In the genomic region with DNA sequence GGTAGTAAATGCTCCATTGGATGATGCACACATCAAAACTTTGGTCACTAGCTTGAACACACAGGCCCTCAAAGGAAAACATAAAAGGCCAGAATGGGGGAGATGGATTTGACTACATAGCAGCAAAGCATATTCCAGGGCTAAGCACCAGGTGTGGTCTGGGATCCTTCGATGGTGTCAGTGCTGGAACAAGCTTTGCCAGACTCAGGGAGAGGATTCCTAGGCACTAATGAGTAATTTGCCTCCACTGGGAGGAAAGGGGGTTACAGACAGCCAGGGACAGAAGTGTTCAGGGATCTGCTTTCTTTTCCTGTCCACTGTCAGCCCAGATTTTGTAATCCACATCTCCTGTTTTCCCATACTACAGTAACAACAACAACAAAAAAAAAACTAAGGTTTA, we compare ENCODE assay signal across 1 cellular context.
TF ChIP-seq lines count a peak whose summit lies in the region.

No MANE protein-coding gene starts in this region.

TF ChIP-seq in GM23338, 12 proteins besides CTCF, POLR2A, EP300 and RAD21 (continued from another document):
- TF ChIP-seq, protein P1, sequence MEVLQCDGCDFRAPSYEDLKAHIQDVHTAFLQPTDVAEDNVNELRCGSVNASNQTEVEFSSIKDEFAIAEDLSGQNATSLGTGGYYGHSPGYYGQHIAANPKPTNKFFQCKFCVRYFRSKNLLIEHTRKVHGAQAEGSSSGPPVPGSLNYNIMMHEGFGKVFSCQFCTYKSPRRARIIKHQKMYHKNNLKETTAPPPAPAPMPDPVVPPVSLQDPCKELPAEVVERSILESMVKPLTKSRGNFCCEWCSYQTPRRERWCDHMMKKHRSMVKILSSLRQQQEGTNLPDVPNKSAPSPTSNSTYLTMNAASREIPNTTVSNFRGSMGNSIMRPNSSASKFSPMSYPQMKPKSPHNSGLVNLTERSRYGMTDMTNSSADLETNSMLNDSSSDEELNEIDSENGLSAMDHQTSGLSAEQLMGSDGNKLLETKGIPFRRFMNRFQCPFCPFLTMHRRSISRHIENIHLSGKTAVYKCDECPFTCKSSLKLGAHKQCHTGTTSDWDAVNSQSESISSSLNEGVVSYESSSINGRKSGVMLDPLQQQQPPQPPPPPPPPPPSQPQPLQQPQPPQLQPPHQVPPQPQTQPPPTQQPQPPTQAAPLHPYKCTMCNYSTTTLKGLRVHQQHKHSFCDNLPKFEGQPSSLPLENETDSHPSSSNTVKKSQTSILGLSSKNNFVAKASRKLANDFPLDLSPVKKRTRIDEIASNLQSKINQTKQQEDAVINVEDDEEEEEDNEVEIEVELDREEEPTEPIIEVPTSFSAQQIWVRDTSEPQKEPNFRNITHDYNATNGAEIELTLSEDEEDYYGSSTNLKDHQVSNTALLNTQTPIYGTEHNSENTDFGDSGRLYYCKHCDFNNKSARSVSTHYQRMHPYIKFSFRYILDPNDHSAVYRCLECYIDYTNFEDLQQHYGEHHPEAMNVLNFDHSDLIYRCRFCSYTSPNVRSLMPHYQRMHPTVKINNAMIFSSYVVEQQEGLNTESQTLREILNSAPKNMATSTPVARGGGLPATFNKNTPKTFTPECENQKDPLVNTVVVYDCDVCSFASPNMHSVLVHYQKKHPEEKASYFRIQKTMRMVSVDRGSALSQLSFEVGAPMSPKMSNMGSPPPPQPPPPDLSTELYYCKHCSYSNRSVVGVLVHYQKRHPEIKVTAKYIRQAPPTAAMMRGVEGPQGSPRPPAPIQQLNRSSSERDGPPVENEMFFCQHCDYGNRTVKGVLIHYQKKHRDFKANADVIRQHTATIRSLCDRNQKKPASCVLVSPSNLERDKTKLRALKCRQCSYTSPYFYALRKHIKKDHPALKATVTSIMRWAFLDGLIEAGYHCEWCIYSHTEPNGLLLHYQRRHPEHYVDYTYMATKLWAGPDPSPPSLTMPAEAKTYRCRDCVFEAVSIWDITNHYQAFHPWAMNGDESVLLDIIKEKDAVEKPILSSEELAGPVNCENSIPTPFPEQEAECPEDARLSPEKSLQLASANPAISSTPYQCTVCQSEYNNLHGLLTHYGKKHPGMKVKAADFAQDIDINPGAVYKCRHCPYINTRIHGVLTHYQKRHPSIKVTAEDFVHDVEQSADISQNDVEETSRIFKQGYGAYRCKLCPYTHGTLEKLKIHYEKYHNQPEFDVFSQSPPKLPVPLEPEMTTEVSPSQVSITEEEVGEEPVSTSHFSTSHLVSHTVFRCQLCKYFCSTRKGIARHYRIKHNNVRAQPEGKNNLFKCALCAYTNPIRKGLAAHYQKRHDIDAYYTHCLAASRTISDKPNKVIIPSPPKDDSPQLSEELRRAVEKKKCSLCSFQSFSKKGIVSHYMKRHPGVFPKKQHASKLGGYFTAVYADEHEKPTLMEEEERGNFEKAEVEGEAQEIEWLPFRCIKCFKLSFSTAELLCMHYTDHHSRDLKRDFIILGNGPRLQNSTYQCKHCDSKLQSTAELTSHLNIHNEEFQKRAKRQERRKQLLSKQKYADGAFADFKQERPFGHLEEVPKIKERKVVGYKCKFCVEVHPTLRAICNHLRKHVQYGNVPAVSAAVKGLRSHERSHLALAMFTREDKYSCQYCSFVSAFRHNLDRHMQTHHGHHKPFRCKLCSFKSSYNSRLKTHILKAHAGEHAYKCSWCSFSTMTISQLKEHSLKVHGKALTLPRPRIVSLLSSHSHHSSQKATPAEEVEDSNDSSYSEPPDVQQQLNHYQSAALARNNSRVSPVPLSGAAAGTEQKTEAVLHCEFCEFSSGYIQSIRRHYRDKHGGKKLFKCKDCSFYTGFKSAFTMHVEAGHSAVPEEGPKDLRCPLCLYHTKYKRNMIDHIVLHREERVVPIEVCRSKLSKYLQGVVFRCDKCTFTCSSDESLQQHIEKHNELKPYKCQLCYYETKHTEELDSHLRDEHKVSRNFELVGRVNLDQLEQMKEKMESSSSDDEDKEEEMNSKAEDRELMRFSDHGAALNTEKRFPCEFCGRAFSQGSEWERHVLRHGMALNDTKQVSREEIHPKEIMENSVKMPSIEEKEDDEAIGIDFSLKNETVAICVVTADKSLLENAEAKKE (CRISPR knock-in tag; IDR thresholded peaks at IDR 0.05) = no peak
- TF ChIP-seq STAT1 (IDR thresholded peaks at IDR 0.05; ENCODE audit: unreplicated experiment) (no peak), JUNB (IDR thresholded peaks at IDR 0.05; ENCODE audit: unreplicated experiment) (no peak), ZNF331 (CRISPR knock-in tag; IDR thresholded peaks at IDR 0.05; ENCODE audit: low read depth) (no peak), NANOG (IDR thresholded peaks at IDR 0.05; ENCODE audit: borderline replicate concordance) (no peak), POLR2AphosphoS5 (IDR thresholded peaks at IDR 0.05; ENCODE audit: low read depth) (no peak), EZH2 (IDR thresholded peaks at IDR 0.05; ENCODE audit: low read depth, unreplicated experiment) (no peak)
